ENCODE assay signal across 7 cellular contexts in genomic region chr22:45007247-45007945, GRCh38. TPM values are rescaled to one million over a fixed set of nuclear protein-coding genes. Genes with fewer than 3 reads are reported as not detected.
A peak's percentile ranks its signal among the peaks of the same experiment; 100 is the strongest.
DNase-seq lines count a peak whose midpoint lies in the region; ATAC-seq lines count a peak whose summit lies in the region.

No MANE protein-coding gene starts in this region.

- H3K9me3 ChIP-seq in HUES64 (ENCODE audit: insufficient read depth, low read depth, low read length) (no peaks in the 10 kb centered on the region), iPS-18c (ENCODE audit: control insufficient read depth, insufficient read depth, low read length) (no peaks in the 10 kb centered on the region)

- peak overlapping the region; percentile 90 for H3K9ac ChIP-seq in HUES64 (ENCODE audit: low read depth, low read length)

- ATAC-seq in HG03378 (IDR thresholded peaks at IDR 0.05; ENCODE audit: unreplicated experiment), result no peak

- peak overlapping the region; percentile 95 for H3K27ac ChIP-seq in HUES64 (ENCODE audit: low read depth, low read length)
- peak overlapping the region; percentile 70 for H3K27ac ChIP-seq in substantia nigra (ENCODE audit: low read depth, low read length, poor library complexity, severe bottlenecking)

- H3K27me3 ChIP-seq in HUES64 (ENCODE audit: insufficient read depth, low read length), result peaks cover 16% of the 10 kb centered on the region

- peaks cover 20% of the 10 kb centered on the region for H3K4me1 ChIP-seq in HUES64 (ENCODE audit: insufficient read depth, low read length)

- peaks cover 24% of the 10 kb centered on the region for H3K36me3 ChIP-seq in HUES64 (ENCODE audit: insufficient read depth, low read length)

- under 1% methylated on average over 70 of the region's 91 CpGs for WGBS in HUES64

- peak overlapping the region; percentile 88 for H3K4me3 ChIP-seq in HUES64 (ENCODE audit: low read length)
- peak overlapping the region; percentile 83 for H3K4me3 ChIP-seq in iPS-18c (ENCODE audit: insufficient read depth, low read depth, low read length)

- DNase-seq in anterior cingulate cortex (lab: John Stamatoyannopoulos, UW) (peak in 39 of 58 donors; percentile 16 to 78 (median 49)), substantia nigra (lab: John Stamatoyannopoulos, UW) (peak in 29 of 49 donors; percentile 28 to 68 (median 52))
- DNase-seq in activated naive CD4-positive, alpha-beta T cell treated with anti-CD3 and anti-CD28 coated beads, Interleukin-2, amount 50 U/mL, for 16 hours, result no peak
- no peak for DNase-seq in stimulated activated CD4-positive, alpha-beta T cell treated with anti-CD3 and anti-CD28 coated beads, Interleukin-4, amount 100 ng/mL, for 24 hours

RNA-seq across cellular contexts. Expression of gene PHF21B, which starts 2.4 kb away (rescaled TPM):
- polyA plus RNA-seq in HUES64 (2013, experiment 1 of 2), result 12.9 TPM
- 15.8 TPM for polyA plus RNA-seq in HUES64 (2013, experiment 2 of 2)

Comparison
In these comparisons a context has a peak if more than half of its experiments do, and no peak if none do; other contexts are left out.
1. DNase-seq: peak in anterior cingulate cortex (39 of 58) and substantia nigra (29 of 49); none in activated naive CD4-positive, alpha-beta T cell treated with anti-CD3 and anti-CD28 coated beads, Interleukin-2, amount 50 U/mL, for 16 hours (single experiment) and stimulated activated CD4-positive, alpha-beta T cell treated with anti-CD3 and anti-CD28 coated beads, Interleukin-4, amount 100 ng/mL, for 24 hours (single experiment).